ENCODE assay signal across 7 cellular contexts in genomic region chr17:8121531-8122390, GRCh38. TPM values are rescaled to one million over a fixed set of nuclear protein-coding genes. Genes with fewer than 3 reads are reported as not detected.
DNase-seq lines count a peak whose midpoint lies in the region; ATAC-seq and TF ChIP-seq lines count a peak whose summit lies in the region.

No MANE protein-coding gene starts in this region.

- H3K36me3 ChIP-seq in GM06990 (ENCODE audit: control insufficient read depth, insufficient read depth, low read length) (no peaks in the 10 kb centered on the region), sigmoid colon (no peaks in the 10 kb centered on the region)

- peaks cover 0 to 82% (median 78%) of the 10 kb centered on the region in 4 donors for H3K4me1 ChIP-seq in sigmoid colon

- TF ChIP-seq CTCF in GM06990 (IDR thresholded peaks at IDR 0.05; ENCODE audit: insufficient read depth, low read length, poor library complexity, severe bottlenecking): peak; percentile 36
- peak; percentile 58 to 73 for TF ChIP-seq CTCF in brain (conservative IDR thresholded peaks at IDR 0.05)
- TF ChIP-seq CTCF in sigmoid colon (IDR thresholded peaks at IDR 0.05): peak in 1 of 4 experiments; percentile 27

- peak overlapping the region; percentile 93 to 98 (median 96) for H3K4me3 Mint-ChIP-seq in brain

- H3K27me3 ChIP-seq in GM06990 (replicated peaks; ENCODE audit: control insufficient read depth, insufficient read depth, low read length) (peaks cover 3% of the 10 kb centered on the region), sigmoid colon (peaks cover 12 to 65% (median 55%) of the 10 kb centered on the region in 3 donors)

- WGBS in sigmoid colon, 2 donors: 1% methylated on average over 88 of the region's 88 CpGs

- H3K36me3 Mint-ChIP-seq in brain: no peaks in the 10 kb centered on the region

- H3K9me3 ChIP-seq in iPS-18c (ENCODE audit: control insufficient read depth, insufficient read depth, low read length) (no peaks in the 10 kb centered on the region), sigmoid colon (no peaks in the 10 kb centered on the region)

- H3K4me3 ChIP-seq in GM06990 (replicated peaks; ENCODE audit: low read depth, low read length) (peak overlapping the region; percentile 68), iPS-18c (ENCODE audit: insufficient read depth, low read depth, low read length) (peak overlapping the region; percentile 82), sigmoid colon (peak overlapping the region; percentile 27 to 53 (median 46))

- peak; percentile 84 for DNase-seq in GM06990 (ENCODE audit: extremely low read depth, insufficient read length)
- peak; percentile 81 for DNase-seq in RPMI8226
- peak; percentile 78 for DNase-seq in sigmoid colon

- H3K4me1 Mint-ChIP-seq in brain: peaks cover 42% of the 10 kb centered on the region

- H3K27me3 Mint-ChIP-seq in brain: peaks cover 87% of the 10 kb centered on the region

- H3K9me3 Mint-ChIP-seq in brain: peaks cover 0 to 23% (median 0%) of the 10 kb centered on the region in 5 experiments

- ATAC-seq in HG03139 (IDR thresholded peaks at IDR 0.05; ENCODE audit: unreplicated experiment) (peak; percentile 25), HG02588 (IDR thresholded peaks at IDR 0.05; ENCODE audit: unreplicated experiment) (no peak)

- H3K27ac Mint-ChIP-seq in brain: peak overlapping the region in 1 of 5 experiments; percentile 89

- H3K27ac ChIP-seq in sigmoid colon: peak overlapping the region in 3 of 4 donors; percentile 4 to 53 (median 50)

- TF ChIP-seq POLR2A in sigmoid colon (IDR thresholded peaks at IDR 0.05): no peak

- TF ChIP-seq EP300 in sigmoid colon (IDR thresholded peaks at IDR 0.05): no peak

- intact Hi-C loops in sigmoid colon (cut with DNase I): loop anchor here (5.0 kb wide), 1 partner anchor 56 kb away; the partner anchor contains the start of gene TMEM107

RNA-seq across cellular contexts. Expression of gene HES7, which starts 2.1 kb away (rescaled TPM):
- polyA plus RNA-seq in brain (ENCODE audit: insufficient read depth, low read depth, low replicate concordance) (not detected), sigmoid colon (under 1 TPM in 1 of 3 donors, not detected in 2; 0.16 TPM)
- total RNA-seq in sigmoid colon: not detected

RNA-seq across cellular contexts. Expression of gene ALOXE3, which starts 3.4 kb away (rescaled TPM):
- polyA plus RNA-seq in brain (ENCODE audit: insufficient read depth, low read depth, low replicate concordance): 0.22 TPM
- total RNA-seq in sigmoid colon: not detected
- polyA plus RNA-seq in sigmoid colon: under 1 TPM in 1 of 3 donors, not detected in 2; 0.17 TPM

RNA-seq across cellular contexts. Expression of gene PER1, which starts 30.4 kb away (rescaled TPM):
- polyA plus RNA-seq in brain (ENCODE audit: insufficient read depth, low read depth, low replicate concordance) (34.2 TPM), sigmoid colon (10 to 100 TPM; 30.5 to 67.7 (median 34.2) TPM)
- 100 to 1,000 TPM in 2 of 4 donors, 10 to 100 TPM in 2; 60.3 to 153 (median 84.5) TPM for total RNA-seq in sigmoid colon

RNA-seq across cellular contexts. Expression of gene ALOX12B, which starts 34.2 kb away (rescaled TPM):
- polyA plus RNA-seq in brain (ENCODE audit: insufficient read depth, low read depth, low replicate concordance) (1.1 TPM), sigmoid colon (under 1 TPM in 1 of 3 donors, not detected in 2; 0.52 TPM)
- not detected for total RNA-seq in sigmoid colon

RNA-seq across cellular contexts. Expression of gene VAMP2, which starts 41.0 kb away (rescaled TPM):
- 375 TPM for polyA plus RNA-seq in brain (ENCODE audit: insufficient read depth, low read depth, low replicate concordance)
- 10 to 100 TPM; 20.4 to 29.6 (median 27.3) TPM for total RNA-seq in sigmoid colon
- polyA plus RNA-seq in sigmoid colon: 10 to 100 TPM; 37.7 to 57.1 (median 54.9) TPM
